Comparison of ENCODE assay signal across 9 cellular contexts in genomic region chr3:193872265-193872753, GRCh38.
DNase-seq lines count a peak whose midpoint lies in the region; ATAC-seq, FAIRE-seq and TF ChIP-seq lines count a peak whose summit lies in the region.
"Had no signal": no experiment of that assay in that cellular context is flagged by ENCODE, and none has a peak within 500 bp of the region (broad histone marks: within the 10 kb centered on the region; RNA-seq: fewer than 3 reads in every experiment).

No MANE protein-coding gene starts in this region.

- no peaks in the 10 kb centered on the region for H3K27me3 Mint-ChIP-seq in Calu3 (ENCODE audit: unreplicated experiment)
- peaks cover 15% of the 10 kb centered on the region for H3K27me3 Mint-ChIP-seq in progenitor cell of endocrine pancreas

- DNase-seq in Calu3 (peak; percentile 94), bronchial epithelial cell (ENCODE audit: low read depth) (peak; percentile 100), progenitor cell of endocrine pancreas (ENCODE audit: low spot score, unreplicated experiment) (no peak), G401 (ENCODE audit: low spot score) (no peak), DMS114 treated with DMSO at 0.1 percent for 48 hours (lab: John Stamatoyannopoulos, UW; ENCODE audit: unreplicated experiment) (no peak), Right ventricle myocardium superior (no peak)

- no peaks in the 10 kb centered on the region for H3K27me3 ChIP-seq in bronchial epithelial cell (ENCODE audit: control insufficient read depth, insufficient read depth, low read length)

- intact Hi-C loops in Calu3 (cut with micrococcal nuclease; ENCODE audit: unreplicated experiment): loop anchor here (1.0 to 5.0 kb wide), 10 partner anchors 28 to 450 kb away; partner anchors contain the start of gene HES1
- intact Hi-C loops in Right ventricle myocardium superior (cut with DNase I): no loop called here

- H3K36me3 Mint-ChIP-seq in Calu3 (ENCODE audit: insufficient read depth, unreplicated experiment): peaks cover 38% of the 10 kb centered on the region
- no peaks in the 10 kb centered on the region for H3K36me3 Mint-ChIP-seq in progenitor cell of endocrine pancreas (ENCODE audit: insufficient read depth)

- H3K4me1 Mint-ChIP-seq in Calu3 (ENCODE audit: low read depth, unreplicated experiment) (peaks cover 91% of the 10 kb centered on the region), progenitor cell of endocrine pancreas (ENCODE audit: low read depth) (peaks cover 48% of the 10 kb centered on the region)

- H3K27ac Mint-ChIP-seq in Calu3 (ENCODE audit: unreplicated experiment) (peak overlapping the region; percentile 70), progenitor cell of endocrine pancreas (peak overlapping the region; percentile 92)
- H3K27ac Mint-ChIP-seq: T-helper 1 cell treated with Interleukin-12 subunit alpha and Interleukin-12 subunit beta and Interleukin-4 antibody, amounts not matched to agents 30 μg/mL and 1 μg/mL, for 36 hours had no signal

- TF ChIP-seq RAD21 in Ishikawa (IDR thresholded peaks at IDR 0.05; ENCODE audit: low read depth): peak; percentile 56

- TF ChIP-seq EP300 in Ishikawa (IDR thresholded peaks at IDR 0.05; ENCODE audit: borderline replicate concordance): peak; percentile 99

- H3K4me3 ChIP-seq in bronchial epithelial cell (ENCODE audit: low read depth, low read length): no peak overlapping the region

- TF ChIP-seq CTCF in Calu3 (IDR thresholded peaks at IDR 0.05; ENCODE audit: unreplicated experiment) (no peak), bronchial epithelial cell (IDR thresholded peaks at IDR 0.05; ENCODE audit: insufficient read depth, low read length, severe bottlenecking) (no peak), progenitor cell of endocrine pancreas (IDR thresholded peaks at IDR 0.05; ENCODE audit: unreplicated experiment) (no peak)

- BruUV-seq in Calu3 (replicated peaks; lab: Mats Ljungman, UMichigan): no TSS peak

- H3K36me3 ChIP-seq in bronchial epithelial cell (ENCODE audit: control insufficient read depth, insufficient read depth, low read length): no peaks in the 10 kb centered on the region

- FAIRE-seq in bronchial epithelial cell (lab: Jason Lieb, UNC): peak; percentile 98

- ATAC-seq in GM19452 (IDR thresholded peaks at IDR 0.05; ENCODE audit: unreplicated experiment) (peak; percentile 81), Right ventricle myocardium superior (ENCODE audit: poor library complexity) (no peak)

- H3K9me3 Mint-ChIP-seq in Calu3 (ENCODE audit: low read depth, unreplicated experiment) (peaks cover 4% of the 10 kb centered on the region), progenitor cell of endocrine pancreas (ENCODE audit: low read depth) (no peaks in the 10 kb centered on the region)
- H3K9me3 Mint-ChIP-seq: T-helper 1 cell treated with Interleukin-12 subunit alpha and Interleukin-12 subunit beta and Interleukin-4 antibody, amounts not matched to agents 30 μg/mL and 1 μg/mL, for 36 hours had no signal

- H3K4me3 Mint-ChIP-seq in Calu3 (ENCODE audit: low read depth, unreplicated experiment): no peak overlapping the region
- H3K4me3 Mint-ChIP-seq in progenitor cell of endocrine pancreas (ENCODE audit: low read depth): no peak overlapping the region
- H3K4me3 Mint-ChIP-seq: T-helper 1 cell treated with Interleukin-12 subunit alpha and Interleukin-12 subunit beta and Interleukin-4 antibody, amounts not matched to agents 30 μg/mL and 1 μg/mL, for 36 hours had no signal

- CTCF ChIA-PET in Calu3 (lab: Charles Lee): interaction anchor here (0.6 to 4.1 kb wide), 21 partner anchors 11 to 443 kb away, joined by 3 to 33 read pairs (median 3); partner anchors contain the start of gene HES1

- in situ Hi-C loops in G401 (cut with HindIII; ENCODE audit: low sequenced_read_pairs): no loop called here

TF ChIP-seq in Ishikawa, 13 proteins besides CTCF, POLR2A, EP300 and RAD21:
- peak; percentile 32; the same call in 1 of the 2 replicates for TF ChIP-seq CREB1 (IDR thresholded peaks at IDR 0.05; ENCODE audit: low read depth)
- peak; percentile 95 for TF ChIP-seq TEAD4 (IDR thresholded peaks at IDR 0.05)
- peak; percentile 97 for TF ChIP-seq FOXM1 (IDR thresholded peaks at IDR 0.05; ENCODE audit: borderline replicate concordance, low read depth)
- no peak; the same call in 1 of the 2 replicates for TF ChIP-seq REST (IDR thresholded peaks at IDR 0.05; ENCODE audit: low read depth)
- TF ChIP-seq EGR1 (IDR thresholded peaks at IDR 0.05): peak; percentile 50
- peak; percentile 87 for TF ChIP-seq MAX (IDR thresholded peaks at IDR 0.05)
- no peak; the same call in 1 of the 2 replicates for TF ChIP-seq USF1 (IDR thresholded peaks at IDR 0.05)
- TF ChIP-seq NFIC (IDR thresholded peaks at IDR 0.05): peak; percentile 99
- TF ChIP-seq YY1 (IDR thresholded peaks at IDR 0.05; ENCODE audit: low read depth): peak; percentile 83
- TF ChIP-seq TCF12 (IDR thresholded peaks at IDR 0.05; ENCODE audit: low read depth): peak; percentile 99
- TF ChIP-seq ZBTB7A (IDR thresholded peaks at IDR 0.05; ENCODE audit: low read depth): no peak
- TF ChIP-seq CEBPB (IDR thresholded peaks at IDR 0.05): peak; percentile 52; the same call in 1 of the 2 replicates

Comparison
In these comparisons a context has a peak if more than half of its experiments do, and no peak if none do; other contexts are left out.
1. DNase-seq: peak in Calu3 (single experiment) and bronchial epithelial cell (single experiment); none in progenitor cell of endocrine pancreas (single experiment), G401 (single experiment), DMS114 treated with DMSO at 0.1 percent for 48 hours (single experiment) and Right ventricle myocardium superior (single experiment).